Comparison of ENCODE assay signal across 11 cellular contexts in the genomic region with DNA sequence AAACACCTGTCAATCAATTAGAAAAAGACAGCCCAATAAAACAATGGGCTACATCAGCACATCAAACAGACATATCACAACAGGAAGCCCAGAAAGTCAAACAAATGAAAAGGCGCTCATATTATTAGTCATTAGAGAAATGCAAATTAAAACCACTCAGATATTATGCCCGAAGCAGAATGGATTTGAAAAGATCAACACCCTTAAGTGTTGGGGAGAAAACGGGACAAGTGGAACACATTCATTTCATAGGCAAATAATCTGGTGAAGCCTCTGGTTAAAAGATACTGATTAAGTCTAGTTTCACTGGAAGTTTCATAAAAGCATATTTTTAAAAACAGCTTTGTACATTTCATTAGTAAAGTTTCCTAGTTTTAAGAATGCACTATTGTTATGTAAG. TPM values are rescaled to one million over a fixed set of nuclear protein-coding genes. Genes with fewer than 3 reads are reported as not detected.
"Had no signal": no experiment of that assay in that cellular context is flagged by ENCODE, and none has a peak within 500 bp of the region (broad histone marks: within the 10 kb centered on the region; RNA-seq: fewer than 3 reads in every experiment).

No MANE protein-coding gene starts in this region.

- ATAC-seq: GM23338, HCT116 had no signal

- H3K27ac ChIP-seq: GM23248 had no signal

- FAIRE-seq: H54 had no signal

- DNase-seq: GM23248, GOT3, H7, H9, HCEC 1CT, HFFc6 had no signal

- H3K4me3 ChIP-seq: GM23248, GM23338, HAP-1 had no signal

- H3K4me3 Mint-ChIP-seq: GM23338, H9, HFFc6 had no signal

- H3K4me1 Mint-ChIP-seq: GM23338, H9 had no signal

- H3K9ac ChIP-seq: GM23248 had no signal

- H3K4me1 ChIP-seq: HAP-1 had no signal

- H2AFZ ChIP-seq: GM23248, GM23338 had no signal

- H3K4me2 ChIP-seq: GM23338 had no signal

- H3K9me3 ChIP-seq: HAP-1 had no signal

- H3K36me3 ChIP-seq: HAP-1 had no signal

- H3K27ac Mint-ChIP-seq: GM23338, H9, HFFc6 had no signal

RNA-seq across cellular contexts. Expression of a gene that starts 17.4 kb away (rescaled TPM):
- total RNA-seq: GM23248, GM23338, H4, H7, H9, HFFc6 had no signal
- polyA plus RNA-seq: GM23248, GM23338 had no signal

RNA-seq across cellular contexts. Expression of a gene that starts 38.1 kb away (rescaled TPM):
- total RNA-seq: GM23248, GM23338, H7, H9, HFFc6 had no signal
- polyA plus RNA-seq: GM23248, GM23338 had no signal

RNA-seq across cellular contexts. Expression of a gene that starts 48.1 kb away (rescaled TPM):
- total RNA-seq: GM23248, GM23338, H7, H9 had no signal
- polyA plus RNA-seq: GM23248, GM23338 had no signal
